22 cellular contexts compared by ENCODE assay signal in genomic region chr17:61444831-61445230, GRCh38. TPM values are rescaled to one million over a fixed set of nuclear protein-coding genes. Genes with fewer than 3 reads are reported as not detected.
DNase-seq lines count a peak whose midpoint lies in the region; ATAC-seq, FAIRE-seq and TF ChIP-seq lines count a peak whose summit lies in the region.
"Had no signal": no experiment of that assay in that cellular context is flagged by ENCODE, and none has a peak within 500 bp of the region (broad histone marks: within the 10 kb centered on the region; RNA-seq: fewer than 3 reads in every experiment).

No MANE protein-coding gene starts in this region.

- BruUV-seq in PC-3 (replicated peaks; lab: Mats Ljungman, UMichigan) = no TSS peak

- WGBS in right cardiac atrium = 83% methylated on average over 6 of the region's 6 CpGs

- intact Hi-C loops in PC-3 (cut with micrococcal nuclease) = no loop called here
- intact Hi-C loops in right cardiac atrium (cut with DNase I) = no loop called here

- no peaks in the 10 kb centered on the region for H3K9me2 ChIP-seq in PC-3 (replicated peaks; ENCODE audit: low read length)

- POLR2A ChIA-PET in PC-3 (lab: Charles Lee; ENCODE audit: unreplicated experiment) = interaction anchor here (0.6 to 0.7 kb wide), 3 partner anchors 416 to 1981 kb away, joined by 3 to 4 read pairs (median 4); no protein-coding TSS in a partner anchor

- peak; percentile 96 for ATAC-seq in PC-3
- no peak for ATAC-seq in right cardiac atrium
- ATAC-seq: activated CD4-positive, CD25-positive, alpha-beta regulatory T cell treated with anti-CD3 and anti-CD28 coated beads, Interleukin-2, amount 50 U/mL, for 24 hours; activated naive CD4-positive, alpha-beta T cell treated with anti-CD3 and anti-CD28 coated beads, Interleukin-2, amount 50 U/mL, for 72 hours; activated T-cell treated with anti-CD3 and anti-CD28 coated beads, Interleukin-2, amount 50 U/mL, for 4 hours had no signal

- H3K4me1 ChIP-seq in PC-3 (ENCODE audit: insufficient read depth, low read length) (peaks cover 12% of the 10 kb centered on the region), fibroblast of lung (ENCODE audit: control insufficient read depth, extremely low read depth, insufficient read depth, low read length) (peaks cover 2% of the 10 kb centered on the region), right cardiac atrium (ENCODE audit: control insufficient read depth, insufficient read depth, low read length) (no peaks in the 10 kb centered on the region)
- H3K4me1 ChIP-seq: BLaER1 treated with 17β-estradiol and CSF1 and Interleukin-3, amounts not matched to agents 10 nM and 100 nM; left ventricle myocardium inferior; spleen; upper lobe of left lung had no signal

- no peaks in the 10 kb centered on the region for H3K9me3 ChIP-seq in PC-3 (ENCODE audit: low read length)
- H3K9me3 ChIP-seq in fibroblast of lung (ENCODE audit: control insufficient read depth, insufficient read depth, low read depth, low read length) = no peaks in the 10 kb centered on the region
- no peaks in the 10 kb centered on the region for H3K9me3 ChIP-seq in right cardiac atrium (ENCODE audit: control insufficient read depth, low read length)
- H3K9me3 ChIP-seq: left ventricle myocardium inferior, spleen, upper lobe of left lung had no signal

- CTCF ChIA-PET in PC-3 (lab: Charles Lee) = interaction anchor here (0.6 to 0.9 kb wide), 2 partner anchors 18 to 25 kb away, joined by 4 to 10 read pairs; no protein-coding TSS in a partner anchor

- H3K79me2 ChIP-seq in PC-3 (ENCODE audit: low read length) (no peaks in the 10 kb centered on the region), fibroblast of lung (ENCODE audit: control insufficient read depth, insufficient read depth, low read length) (no peaks in the 10 kb centered on the region)

- H3K27ac ChIP-seq in PC-3 (ENCODE audit: low read length) = peak overlapping the region; percentile 33
- no peak overlapping the region for H3K27ac ChIP-seq in fibroblast of lung (ENCODE audit: insufficient read depth, low read length)
- no peak overlapping the region for H3K27ac ChIP-seq in right cardiac atrium (ENCODE audit: low read length)
- H3K27ac ChIP-seq: 22Rv1; BLaER1 treated with 17β-estradiol and CSF1 and Interleukin-3, amounts not matched to agents 10 nM and 100 nM; brain microvascular endothelial cell; left ventricle myocardium inferior; spleen; upper lobe of left lung had no signal

- TF ChIP-seq CTCF in PC-3 (conservative IDR thresholded peaks at IDR 0.05; ENCODE audit: low read depth, low read length) = no peak
- TF ChIP-seq CTCF in fibroblast of lung (conservative IDR thresholded peaks at IDR 0.05 in 1 of 2, IDR thresholded peaks at IDR 0.05 in 1 of 2; ENCODE audit: low read depth in 1 of 2, low read length in 2 of 2) = no peak

- H3F3A ChIP-seq in PC-3 (ENCODE audit: low read length, unreplicated experiment) = no peaks in the 10 kb centered on the region

- peak; percentile 30 for FAIRE-seq in urothelium cell line (lab: Jason Lieb, UNC)
- no peak for FAIRE-seq in GM19239 (lab: Jason Lieb, UNC)
- FAIRE-seq: endothelial cell of umbilical vein had no signal

- peak; percentile 12 for DNase-seq in DMS53 (lab: John Stamatoyannopoulos, UW)
- DNase-seq in DMS53 treated with DMSO at 0.1 percent for 48 hours (lab: John Stamatoyannopoulos, UW; ENCODE audit: unreplicated experiment) = no peak
- DNase-seq in PC-3 = peak; percentile 88
- DNase-seq in fibroblast of lung (ENCODE audit: low read depth in 2 of 2) = peak; percentile 66 to 78
- peak; percentile 48 for DNase-seq in urothelium cell line (ENCODE audit: low spot score)
- no peak for DNase-seq in T-helper 2 cell
- DNase-seq in GM19239 (ENCODE audit: insufficient read length, low spot score) = no peak
- no peak for DNase-seq in right cardiac atrium
- DNase-seq: activated T-cell treated with anti-CD3 and anti-CD28 coated beads, Interleukin-2, amount 50 U/mL, for 4 hours; brain microvascular endothelial cell; left ventricle myocardium inferior; NCI-H1436; NCI-H774; spleen; stimulated activated CD4-positive, alpha-beta T cell treated with anti-CD3 and anti-CD28 coated beads, Interleukin-4, amount 100 ng/mL, for 4 hours; upper lobe of left lung had no signal

- peak overlapping the region; percentile 21; the same call in 1 of the 2 replicates for H3K4me2 ChIP-seq in PC-3 (ENCODE audit: low read length)
- H3K4me2 ChIP-seq in fibroblast of lung (ENCODE audit: extremely low read depth, insufficient read depth, low read length) = no peak overlapping the region
- H3K4me2 ChIP-seq: BLaER1 treated with 17β-estradiol and CSF1 and Interleukin-3, amounts not matched to agents 10 nM and 100 nM had no signal

- H3K9ac ChIP-seq in PC-3 (ENCODE audit: low read length) (no peak overlapping the region), fibroblast of lung (ENCODE audit: insufficient read depth, low read length) (no peak overlapping the region)
- H3K9ac ChIP-seq: BLaER1 treated with 17β-estradiol and CSF1 and Interleukin-3, amounts not matched to agents 10 nM and 100 nM had no signal

- H3K27me3 ChIP-seq in PC-3 (ENCODE audit: low read length) (no peaks in the 10 kb centered on the region), fibroblast of lung (ENCODE audit: control insufficient read depth, insufficient read depth, low read length) (no peaks in the 10 kb centered on the region), right cardiac atrium (ENCODE audit: control insufficient read depth, insufficient read depth) (peaks cover 2% of the 10 kb centered on the region)
- H3K27me3 ChIP-seq: BLaER1 treated with 17β-estradiol and CSF1 and Interleukin-3, amounts not matched to agents 10 nM and 100 nM; upper lobe of left lung had no signal

- H4K20me1 ChIP-seq in PC-3 (ENCODE audit: low read length) (no peaks in the 10 kb centered on the region), fibroblast of lung (ENCODE audit: control insufficient read depth, extremely low read depth, insufficient read depth, low read length) (no peaks in the 10 kb centered on the region)
- H4K20me1 ChIP-seq: BLaER1 treated with 17β-estradiol and CSF1 and Interleukin-3, amounts not matched to agents 10 nM and 100 nM had no signal

- H3K36me3 ChIP-seq in PC-3 (ENCODE audit: low read depth, low read length) (no peaks in the 10 kb centered on the region), fibroblast of lung (ENCODE audit: control insufficient read depth, insufficient read depth, low read length) (no peaks in the 10 kb centered on the region)
- H3K36me3 ChIP-seq: BLaER1 treated with 17β-estradiol and CSF1 and Interleukin-3, amounts not matched to agents 10 nM and 100 nM; brain microvascular endothelial cell; left ventricle myocardium inferior; spleen; upper lobe of left lung had no signal

- H2AFZ ChIP-seq in PC-3 (ENCODE audit: low read length) (peak overlapping the region; percentile 48), fibroblast of lung (ENCODE audit: low read length) (no peak overlapping the region)

- H3K4me3 ChIP-seq in PC-3 (ENCODE audit: low read length) = no peak overlapping the region
- H3K4me3 ChIP-seq in fibroblast of lung (replicated peaks in 1 of 4; ENCODE audit: control extremely low read depth in 1 of 4, insufficient read depth in 1 of 4, low read depth in 3 of 4, low read length in 4 of 4) = no peak overlapping the region
- no peak overlapping the region for H3K4me3 ChIP-seq in right cardiac atrium (ENCODE audit: low read length)
- H3K4me3 ChIP-seq: BLaER1 treated with 17β-estradiol and CSF1 and Interleukin-3, amounts not matched to agents 10 nM and 100 nM; left ventricle myocardium inferior; spleen; upper lobe of left lung had no signal

RNA-seq across cellular contexts. Expression of gene TBX4, which starts 7.4 kb away (rescaled TPM):
- total RNA-seq in PC-3 (2014; rRNA removed) = not detected in 2 replicates
- 35.2 and 44.1 TPM in 2 replicates for total RNA-seq in fibroblast of lung
- polyA plus RNA-seq in fibroblast of lung = 84.3 and 93.9 TPM in 2 replicates
- polyA plus RNA-seq in fibroblast of lung (2012) = 55.1 and 85.4 TPM in 2 replicates
- polyA minus RNA-seq in fibroblast of lung (ENCODE audit: low replicate concordance) = 133 and 151 TPM in 2 replicates
- not detected for total RNA-seq in right cardiac atrium
- polyA plus RNA-seq in right cardiac atrium = 0.11 TPM
- total RNA-seq: activated naive CD4-positive, alpha-beta T cell treated with anti-CD3 and anti-CD28 coated beads, Interleukin-2, amount 50 U/mL, for 72 hours; activated T-cell treated with anti-CD3 and anti-CD28 coated beads, Interleukin-2, amount 50 U/mL, for 4 hours; endothelial cell of umbilical vein; left ventricle myocardium inferior; pulmonary artery endothelial cell; spleen had no signal
- polyA plus RNA-seq: endothelial cell of umbilical vein, spleen had no signal

RNA-seq across cellular contexts. Expression of gene TBX2, which starts 45.2 kb away (rescaled TPM):
- total RNA-seq in PC-3 (2014; rRNA removed) = 7.1 and 8.5 TPM in 2 replicates
- total RNA-seq in fibroblast of lung = 98.1 and 148 TPM in 2 replicates
- 40.5 and 64.9 TPM in 2 replicates for polyA plus RNA-seq in fibroblast of lung
- polyA plus RNA-seq in fibroblast of lung (2012) = 86.7 and 151 TPM in 2 replicates
- 102 and 172 TPM in 2 replicates for polyA minus RNA-seq in fibroblast of lung (ENCODE audit: low replicate concordance)
- total RNA-seq in right cardiac atrium = 10 to 100 TPM in 2 of 4 donors, 1 to 10 TPM in 2; 5.9 to 12.4 (median 8.1) TPM
- polyA plus RNA-seq in right cardiac atrium = 9.5 TPM
- total RNA-seq: activated naive CD4-positive, alpha-beta T cell treated with anti-CD3 and anti-CD28 coated beads, Interleukin-2, amount 50 U/mL, for 72 hours; endothelial cell of umbilical vein; pulmonary artery endothelial cell had no signal
- polyA plus RNA-seq: endothelial cell of umbilical vein had no signal

Comparison
In these comparisons a context has a peak if more than half of its experiments do, and no peak if none do; other contexts are left out.
1. DNase-seq: peak in DMS53 (single experiment), PC-3 (single experiment), fibroblast of lung (2 of 2) and urothelium cell line (single experiment); none in DMS53 treated with DMSO at 0.1 percent for 48 hours (single experiment), T-helper 2 cell (0 of 5), GM19239 (single experiment) and right cardiac atrium (0 of 3).
2. RNA of gene TBX4, which starts 7.4 kb away (total RNA-seq): 35.2 to 44.1 TPM in fibroblast of lung; not detected in right cardiac atrium and not detected in PC-3; every median in the first group is over 10 times any median in the second.